11 cellular contexts compared by ENCODE assay signal in genomic region chr12:8035440-8036010, GRCh38. TPM values are rescaled to one million over a fixed set of nuclear protein-coding genes. Genes with fewer than 3 reads are reported as not detected.
DNase-seq lines count a peak whose midpoint lies in the region; ATAC-seq, FAIRE-seq and TF ChIP-seq lines count a peak whose summit lies in the region.
"Had no signal": no experiment of that assay in that cellular context is flagged by ENCODE, and none has a peak within 500 bp of the region (broad histone marks: within the 10 kb centered on the region; RNA-seq: fewer than 3 reads in every experiment).

No MANE protein-coding gene starts in this region.

- H3K9me3 ChIP-seq in heart left ventricle (no peaks in the 10 kb centered on the region), muscle layer of colon (ENCODE audit: low read length) (no peaks in the 10 kb centered on the region)

- DNase-seq in heart left ventricle (no peak), left ventricle myocardium superior (no peak), dorsolateral prefrontal cortex (no peak), urothelium cell line (ENCODE audit: low spot score) (no peak), cerebellar cortex (ENCODE audit: low spot score) (no peak)
- DNase-seq in stimulated activated naive CD4-positive, alpha-beta T cell (lab: John Stamatoyannopoulos, UW), result no peak
- DNase-seq: activated CD4-positive, alpha-beta T cell treated with anti-CD3 and anti-CD28 coated beads for 36 hours; NCI-H146 had no signal

- H3K4me3 ChIP-seq in heart left ventricle (peak overlapping the region in 9 of 12 donors; percentile 3 to 98 (median 93)), dorsolateral prefrontal cortex (peak overlapping the region in 50 of 59 donors; percentile 5 to 100 (median 96)), muscle layer of colon (ENCODE audit: low read depth in 1 of 2, low read length in 2 of 2) (peak overlapping the region in 1 of 2 donors; percentile 97)

- intact Hi-C loops in heart left ventricle (cut with DNase I) (loop anchor here in 4 of 10 donors (5.0 to 10.0 kb wide), 3 partner anchors 42 to 49 kb away; partner anchors contain the start of gene NECAP1 (in 2 of the 4)), left ventricle myocardium superior (cut with micrococcal nuclease) (no loop called here), dorsolateral prefrontal cortex (cut with DNase I) (loop anchor here in 1 of 2 donors (1.0 to 10.0 kb wide), 3 partner anchors 27 to 359 kb away; no protein-coding TSS in a partner anchor)

- TF ChIP-seq POLR2A in heart left ventricle (IDR thresholded peaks at IDR 0.05), result no peak

- H3K4me1 ChIP-seq in heart left ventricle (peaks cover 11 to 78% (median 59%) of the 10 kb centered on the region in 12 donors), muscle layer of colon (ENCODE audit: insufficient read depth, low read length) (peaks cover 60% of the 10 kb centered on the region)

- H3K27ac ChIP-seq in heart left ventricle, result peak overlapping the region in 11 of 12 donors; percentile 96 to 99 (median 98)
- H3K27ac ChIP-seq in dorsolateral prefrontal cortex, result peak overlapping the region in 9 of 59 donors; percentile 3 to 98 (median 47)
- peak overlapping the region; percentile 37 for H3K27ac ChIP-seq in muscle layer of colon (ENCODE audit: low read depth, low read length)
- H3K27ac ChIP-seq: RWPE1 had no signal

- peak; percentile 9 for FAIRE-seq in urothelium cell line (lab: Jason Lieb, UNC)

- ATAC-seq in heart left ventricle (no peak), left ventricle myocardium superior (no peak), GM19035 (IDR thresholded peaks at IDR 0.05; ENCODE audit: unreplicated experiment) (no peak)
- ATAC-seq: activated CD4-positive, alpha-beta T cell treated with anti-CD3 and anti-CD28 coated beads for 36 hours had no signal

- H3K36me3 ChIP-seq in heart left ventricle (peaks cover 0 to 14% (median 11%) of the 10 kb centered on the region in 9 donors), muscle layer of colon (ENCODE audit: insufficient read depth, low read length) (peaks cover 11% of the 10 kb centered on the region)

- H3K27me3 ChIP-seq in heart left ventricle, result no peaks in the 10 kb centered on the region
- H3K27me3 ChIP-seq in dorsolateral prefrontal cortex, result no peaks in the 10 kb centered on the region
- H3K27me3 ChIP-seq in muscle layer of colon (ENCODE audit: control insufficient read depth in 1 of 2, insufficient read depth in 2 of 2, low read length in 2 of 2), result no peaks in the 10 kb centered on the region

- H3K9ac ChIP-seq in muscle layer of colon (ENCODE audit: low read length), result peak overlapping the region; percentile 98

- TF ChIP-seq CTCF in heart left ventricle (IDR thresholded peaks at IDR 0.05) (no peak), dorsolateral prefrontal cortex (IDR thresholded peaks at IDR 0.05 in 54 of 56, conservative IDR thresholded peaks at IDR 0.05 in 2 of 56; ENCODE audit: low read depth in 1 of 56, partially characterized antibody in 56 of 56) (no peak)

- 43 to 47% (median 44%) methylated on average over 5 of the region's 5 CpGs for WGBS in heart left ventricle, 4 donors

RNA-seq across cellular contexts. Expression of gene FOXJ2, which starts 3.0 kb away (rescaled TPM):
- total RNA-seq in heart left ventricle (10 to 100 TPM; 22.7 to 34.7 (median 24.9) TPM), left ventricle myocardium superior (25.9 TPM), dorsolateral prefrontal cortex (10 to 100 TPM; 13.4 to 28.9 (median 16.8) TPM)
- 10 to 100 TPM in 1 of 2 donors, 1 to 10 TPM in 1; 9.4 to 20.3 TPM for polyA plus RNA-seq in heart left ventricle

RNA-seq across cellular contexts. Expression of gene C3AR1, which starts 30.6 kb away (rescaled TPM):
- total RNA-seq in heart left ventricle (10 to 100 TPM in 2 of 9 donors, 1 to 10 TPM in 7; 1.8 to 49.3 (median 3.7) TPM), left ventricle myocardium superior (6.9 TPM), dorsolateral prefrontal cortex (10 to 100 TPM in 30 of 120 experiments, 1 to 10 TPM in 90; 1.1 to 23.1 (median 7.0) TPM)
- polyA plus RNA-seq in heart left ventricle, result 1 to 10 TPM; 1.4 to 4.1 TPM

RNA-seq across cellular contexts. Expression of gene NECAP1, which starts 46.5 kb away (rescaled TPM):
- total RNA-seq in heart left ventricle (10 to 100 TPM; 15.2 to 39.9 (median 19.2) TPM), left ventricle myocardium superior (18.7 TPM), dorsolateral prefrontal cortex (100 to 1,000 TPM in 108 of 120 experiments, 10 to 100 TPM in 12; 52.7 to 220 (median 150) TPM)
- 10 to 100 TPM in 1 of 2 donors, 1 to 10 TPM in 1; 9.6 to 20.1 TPM for polyA plus RNA-seq in heart left ventricle
